In genomic region chr6:166586424-166587156, GRCh38 we compare ENCODE assay signal across 9 cellular contexts. TPM values are rescaled to one million over a fixed set of nuclear protein-coding genes. Genes with fewer than 3 reads are reported as not detected.
DNase-seq lines count a peak whose midpoint lies in the region; ATAC-seq, FAIRE-seq and TF ChIP-seq lines count a peak whose summit lies in the region.
"Had no signal": no experiment of that assay in that cellular context is flagged by ENCODE, and none has a peak within 500 bp of the region (broad histone marks: within the 10 kb centered on the region; RNA-seq: fewer than 3 reads in every experiment).

TSS of gene RAMACL (minus strand) at chr6:166586678. CDS start at chr6:166586477, 201 bp downstream.

- FAIRE-seq in RCC 7860 (lab: Jason Lieb, UNC) = no peak
- FAIRE-seq: astrocyte had no signal

- no peak within 1 kb of the TSS for H3K27ac ChIP-seq in A673 (ENCODE audit: low read depth, low read length, poor library complexity, severe bottlenecking)
- no peak within 1 kb of the TSS for H3K27ac ChIP-seq in PC-9

- no peaks in the 10 kb centered on the region for H3K79me2 ChIP-seq in PC-9 (ENCODE audit: low read depth)

- H3K27me3 ChIP-seq in A673 (replicated peaks; ENCODE audit: insufficient read depth, low read depth, low read length, poor library complexity) (no peaks in the 10 kb centered on the region), PC-9 (ENCODE audit: insufficient read depth, low read depth) (no peaks in the 10 kb centered on the region)

- no peak within 1 kb of the TSS for H2AFZ ChIP-seq in PC-9

- intact Hi-C loops in A673 (cut with micrococcal nuclease; ENCODE audit: unreplicated experiment) (loop anchor here (5.0 kb wide), 2 partner anchors 41 to 151 kb away; partner anchors contain the start of gene RPS6KA2), PC-9 (cut with micrococcal nuclease; ENCODE audit: unreplicated experiment) (no loop called here)

- H3K9me3 ChIP-seq in A673 (ENCODE audit: low read depth, low read length, poor library complexity, severe bottlenecking) (no peaks in the 10 kb centered on the region), PC-9 (ENCODE audit: insufficient read depth, low read depth) (no peaks in the 10 kb centered on the region)

- peaks cover 5% of the 10 kb centered on the region; the same call in 1 of the 2 replicates for H4K20me1 ChIP-seq in PC-9 (ENCODE audit: insufficient read depth)

- peak; percentile 24 for DNase-seq in A673 (ENCODE audit: low spot score)
- DNase-seq in PC-9 = peak; percentile 18 to 43
- DNase-seq in T47D (ENCODE audit: low read depth in 1 of 2, low spot score in 1 of 2) = peak; percentile 44 to 66
- DNase-seq in stimulated activated CD4-positive, alpha-beta T cell treated with anti-CD3 and anti-CD28 coated beads, Interleukin-1b, Interleukin-23, amount 100 ng/mL, for 48 hours = peak; percentile 59
- DNase-seq in NCI-H510A treated with DMSO at 0.1 percent for 48 hours (lab: John Stamatoyannopoulos, UW) = no peak
- no peak for DNase-seq in RCC 7860 (ENCODE audit: low spot score)

- peaks cover 53% of the 10 kb centered on the region for H3K4me1 ChIP-seq in A673 (ENCODE audit: insufficient read depth, low read length, poor library complexity, severe bottlenecking)
- no peaks in the 10 kb centered on the region for H3K4me1 ChIP-seq in PC-9 (replicated peaks; ENCODE audit: insufficient read depth)

- H3K4me3 ChIP-seq in A673 (ENCODE audit: low read depth, low read length, poor library complexity, severe bottlenecking) (no peak within 1 kb of the TSS), PC-9 (no peak within 1 kb of the TSS)

- in situ Hi-C loops in T47D (cut with HindIII; ENCODE audit: low pct_unique_long_range_greater_than_20kb, low sequenced_read_pairs) = no loop called here

- no peaks in the 10 kb centered on the region for H3K9me2 ChIP-seq in PC-9 (ENCODE audit: insufficient read depth)

- TF ChIP-seq CTCF in A673 (conservative IDR thresholded peaks at IDR 0.05; ENCODE audit: low read depth, low read length) (no peak), PC-9 (conservative IDR thresholded peaks at IDR 0.05) (no peak)

- POLR2A ChIA-PET in A673 (lab: Charles Lee; ENCODE audit: low non-redundant PET) = no interaction called here
- POLR2A ChIA-PET in PC-9 (lab: Charles Lee; ENCODE audit: unreplicated experiment) = no interaction called here

- H3K36me3 ChIP-seq in A673 (ENCODE audit: insufficient read depth, low read length, poor library complexity, severe bottlenecking) (no peaks in the 10 kb centered on the region), PC-9 (ENCODE audit: low read depth) (no peaks in the 10 kb centered on the region)

- no peak within 1 kb of the TSS for H3K4me2 ChIP-seq in PC-9

- no peaks in the 10 kb centered on the region for H3F3A ChIP-seq in PC-9 (ENCODE audit: insufficient read depth, low read depth)

- no TSS peak for BruUV-seq in A673 (replicated peaks; lab: Mats Ljungman, UMichigan)
- BruUV-seq in PC-9 (replicated peaks; lab: Mats Ljungman, UMichigan) = no TSS peak

- CTCF ChIA-PET in A673 (lab: Charles Lee) (no interaction called here), PC-9 (lab: Charles Lee) (no interaction called here)

- ATAC-seq in GM18861 (IDR thresholded peaks at IDR 0.05; ENCODE audit: unreplicated experiment) (peak; percentile 71), HG02885 (IDR thresholded peaks at IDR 0.05; ENCODE audit: poor library complexity, unreplicated experiment) (peak; percentile 75)

RNA-seq across cellular contexts. Expression of gene RAMACL, which starts in this region (rescaled TPM):
- total RNA-seq in A673 (2021) (0.77 and 2.2 TPM in 2 replicates), PC-9 (2021) (0.52 and 0.73 TPM in 2 replicates)

Comparison
In these comparisons a context has a peak if more than half of its experiments do, and no peak if none do; other contexts are left out.
1. Peak in DNase-seq in PC-9; RNA of the gene not detected or under 1 TPM.
2. DNase-seq: peak in A673 (single experiment), T47D (2 of 2) and stimulated activated CD4-positive, alpha-beta T cell treated with anti-CD3 and anti-CD28 coated beads, Interleukin-1b, Interleukin-23, amount 100 ng/mL, for 48 hours (single experiment); none in NCI-H510A treated with DMSO at 0.1 percent for 48 hours (single experiment) and RCC 7860 (single experiment).